Comparison of ENCODE assay signal across 18 cellular contexts in genomic region chr4:88911246-88912212, GRCh38.
DNase-seq lines count a peak whose midpoint lies in the region; ATAC-seq, FAIRE-seq and TF ChIP-seq lines count a peak whose summit lies in the region.
"Had no signal": no experiment of that assay in that cellular context is flagged by ENCODE, and none has a peak within 500 bp of the region (broad histone marks: within the 10 kb centered on the region; RNA-seq: fewer than 3 reads in every experiment).

No MANE protein-coding gene starts in this region.

- no peak for TF ChIP-seq RAD21 in HepG2 (CRISPR knock-in tag; IDR thresholded peaks at IDR 0.05)
- no peak for TF ChIP-seq RAD21 in IMR-90 (IDR thresholded peaks at IDR 0.05; ENCODE audit: low read length)
- TF ChIP-seq RAD21 in K562 (CRISPR knock-in tag; conservative IDR thresholded peaks at IDR 0.05 in 1 of 2, IDR thresholded peaks at IDR 0.05 in 1 of 2), result no peak

- no peak overlapping the region for H2AK9ac ChIP-seq in IMR-90 (replicated peaks; ENCODE audit: low read depth, low read length, poor library complexity)

- no peak overlapping the region for H4K5ac ChIP-seq in IMR-90 (ENCODE audit: low read depth, low read length)

- H3K23ac ChIP-seq in IMR-90 (ENCODE audit: low read depth, low read length), result no peak overlapping the region

- no peak overlapping the region for H3K4me3 ChIP-seq in HepG2 (replicated peaks in 1 of 3; ENCODE audit: insufficient read depth in 1 of 3, low read depth in 2 of 3, low read length in 3 of 3)
- no peak overlapping the region for H3K4me3 ChIP-seq in right lobe of liver
- no peak overlapping the region for H3K4me3 ChIP-seq in IMR-90 (ENCODE audit: insufficient read depth, low read depth, low read length)
- no peak overlapping the region for H3K4me3 ChIP-seq in K562
- H3K4me3 ChIP-seq in small intestine (ENCODE audit: low read depth in 1 of 2, low read length in 2 of 2), result no peak overlapping the region

- H3K14ac ChIP-seq in IMR-90 (replicated peaks; ENCODE audit: low read depth, low read length), result no peak overlapping the region

- no peak overlapping the region for H4K8ac ChIP-seq in IMR-90 (ENCODE audit: low read depth in 2 of 2, low read length in 2 of 2)

- intact Hi-C loops in HepG2 (cut with micrococcal nuclease; ENCODE audit: unreplicated experiment), result loop anchor here (5.0 kb wide), 1 partner anchor 884 kb away; no protein-coding TSS in a partner anchor
- intact Hi-C loops in right lobe of liver (cut with DNase I), result no loop called here
- intact Hi-C loops in IMR-90 (cut with micrococcal nuclease), result no loop called here
- intact Hi-C loops in K562 (cut with micrococcal nuclease), result no loop called here

- POLR2A ChIA-PET in HepG2 (lab: Yijun Ruan, JAX) (no interaction called here), IMR-90 (lab: Charles Lee; ENCODE audit: unreplicated experiment) (no interaction called here), K562 (lab: Yijun Ruan, JAX) (interaction anchor here (0.6 kb wide), 1 partner anchor 1578 kb away, joined by 4 read pairs; no protein-coding TSS in a partner anchor)

- FAIRE-seq in HepG2 (lab: Jason Lieb, UNC) (no peak), K562 (lab: Jason Lieb, UNC) (no peak), small intestine (lab: Jason Lieb, UNC) (no peak)
- FAIRE-seq: A204.1, GM12891 had no signal

- H2AFZ ChIP-seq in HepG2 (ENCODE audit: low read length), result no peak overlapping the region
- H2AFZ ChIP-seq in IMR-90 (replicated peaks; ENCODE audit: low read length, poor library complexity), result no peak overlapping the region
- no peak overlapping the region for H2AFZ ChIP-seq in K562 (ENCODE audit: low read depth, low read length)

- H3K79me1 ChIP-seq in IMR-90 (ENCODE audit: low read depth in 1 of 2, low read length in 2 of 2), result no peaks in the 10 kb centered on the region

- CTCF ChIA-PET in HepG2 (lab: Yijun Ruan, JAX; ENCODE audit: low intra/inter-chr PET ratio, low total read pairs) (no interaction called here), IMR-90 (lab: Yijun Ruan, JAX) (interaction anchor here (0.6 kb wide), 1 partner anchor 53 kb away, joined by 3 read pairs; no protein-coding TSS in a partner anchor), K562 (lab: Yijun Ruan, JAX; ENCODE audit: low intra/inter-chr PET ratio) (no interaction called here)

- H3K9ac ChIP-seq in HepG2 (ENCODE audit: insufficient read depth, low read depth, low read length), result no peak overlapping the region
- no peak overlapping the region for H3K9ac ChIP-seq in IMR-90 (ENCODE audit: low read depth, low read length)
- no peak overlapping the region for H3K9ac ChIP-seq in K562 (ENCODE audit: insufficient read depth in 1 of 2, low read depth in 2 of 2, low read length in 2 of 2)

- H2BK15ac ChIP-seq in IMR-90 (ENCODE audit: low read depth, low read length), result no peak overlapping the region

- BruUV-seq in HepG2 (replicated peaks; lab: Mats Ljungman, UMichigan) (no TSS peak), IMR-90 (replicated peaks; lab: Mats Ljungman, UMichigan) (no TSS peak), K562 (replicated peaks; lab: Mats Ljungman, UMichigan) (no TSS peak)

- dilution Hi-C loops in IMR-90 (cut with HindIII; ENCODE audit: low sequenced_read_pairs, unreplicated experiment), result no loop called here

- TF ChIP-seq EP300 in HepG2 (IDR thresholded peaks at IDR 0.05; ENCODE audit: low read depth in 2 of 2, low read length in 2 of 2), result no peak
- no peak for TF ChIP-seq EP300 in HepG2 (CRISPR knock-in tag; IDR thresholded peaks at IDR 0.05; ENCODE audit: borderline replicate concordance)
- TF ChIP-seq EP300 in K562 (IDR thresholded peaks at IDR 0.05; ENCODE audit: low read length), result no peak

- in situ Hi-C loops in HepG2 (cut with HindIII; ENCODE audit: extremely low pct_ligation_motif_present, low pct_unique_long_range_greater_than_20kb) (no loop called here), IMR-90 (cut with MboI; ENCODE audit: low sequenced_read_pairs) (no loop called here), K562 (cut with MboI) (no loop called here)

- H3K27me3 ChIP-seq in HepG2 (ENCODE audit: control insufficient read depth in 1 of 2, insufficient read depth in 2 of 2, low read length in 2 of 2) (no peaks in the 10 kb centered on the region), right lobe of liver (no peaks in the 10 kb centered on the region), IMR-90 (ENCODE audit: control insufficient read depth, insufficient read depth, low read length) (no peaks in the 10 kb centered on the region), K562 (ENCODE audit: control insufficient read depth in 2 of 2, insufficient read depth in 2 of 2, low read length in 2 of 2) (no peaks in the 10 kb centered on the region), small intestine (ENCODE audit: control insufficient read depth in 2 of 2, insufficient read depth in 2 of 2, low read length in 2 of 2) (no peaks in the 10 kb centered on the region)

- 52% methylated on average over 5 of the region's 5 CpGs for WGBS in HepG2 (ENCODE audit: low lambda C conversion rate)
- 84% methylated on average over 5 of the region's 5 CpGs for WGBS in right lobe of liver (ENCODE audit: insufficient coverage, low coverage, low lambda C conversion rate, missing lambda C conversion rate)
- WGBS in IMR-90 (ENCODE audit: extremely low coverage in 2 of 2, insufficient read length in 1 of 2), 2 experiments, result 100% methylated on average over 1 of the region's 5 CpGs; no CpG with 5 or more reads in 1 of the 2 experiments
- WGBS in K562 (ENCODE audit: insufficient coverage, low coverage, missing lambda C conversion rate), result 76% methylated on average over 5 of the region's 5 CpGs
- WGBS in small intestine, 3 donors, result 83 to 89% (median 86%) methylated on average over 5 of the region's 5 CpGs

- H4K20me1 ChIP-seq in HepG2 (ENCODE audit: insufficient read depth, low read length), result no peaks in the 10 kb centered on the region
- no peaks in the 10 kb centered on the region for H4K20me1 ChIP-seq in IMR-90 (ENCODE audit: insufficient read depth, low read length)
- H4K20me1 ChIP-seq in K562 (replicated peaks; ENCODE audit: control insufficient read depth, insufficient read depth, low read length), result no peaks in the 10 kb centered on the region

- peaks cover 7% of the 10 kb centered on the region; the same call in 1 of the 2 replicates for H3K4me1 ChIP-seq in HepG2 (ENCODE audit: insufficient read depth, low read length)
- no peaks in the 10 kb centered on the region for H3K4me1 ChIP-seq in right lobe of liver
- peaks cover 4% of the 10 kb centered on the region for H3K4me1 ChIP-seq in IMR-90 (ENCODE audit: control insufficient read depth, insufficient read depth, low read length)
- H3K4me1 ChIP-seq in K562 (replicated peaks in 1 of 2; ENCODE audit: control insufficient read depth in 2 of 2, insufficient read depth in 2 of 2, low read length in 2 of 2), result no peaks in the 10 kb centered on the region; a peak in 1 of 5 replicates
- no peaks in the 10 kb centered on the region for H3K4me1 ChIP-seq in small intestine (ENCODE audit: control insufficient read depth in 2 of 2, insufficient read depth in 1 of 2, low read depth in 1 of 2, low read length in 1 of 2)

- H2BK20ac ChIP-seq in IMR-90 (ENCODE audit: low read depth, low read length), result no peak overlapping the region

- H4K91ac ChIP-seq in IMR-90 (ENCODE audit: insufficient read depth, low read depth, low read length), result no peak overlapping the region

- H3K36me3 ChIP-seq in HepG2 (replicated peaks in 1 of 2; ENCODE audit: control insufficient read depth in 1 of 2, insufficient read depth in 2 of 2, low read length in 2 of 2), result no peaks in the 10 kb centered on the region
- H3K36me3 ChIP-seq in right lobe of liver, result no peaks in the 10 kb centered on the region
- no peaks in the 10 kb centered on the region for H3K36me3 ChIP-seq in IMR-90 (ENCODE audit: control insufficient read depth, insufficient read depth, low read length)
- no peaks in the 10 kb centered on the region for H3K36me3 ChIP-seq in K562 (ENCODE audit: control insufficient read depth, insufficient read depth, low read length)
- H3K36me3 ChIP-seq in small intestine (ENCODE audit: control insufficient read depth in 2 of 2, insufficient read depth in 2 of 2, low read length in 2 of 2), result no peaks in the 10 kb centered on the region

- peaks cover 6% of the 10 kb centered on the region; the same call in 1 of the 2 replicates for H3K9me1 ChIP-seq in IMR-90 (ENCODE audit: insufficient read depth, low read length)
- no peaks in the 10 kb centered on the region for H3K9me1 ChIP-seq in K562 (ENCODE audit: control insufficient read depth, insufficient read depth, low read length)

- H3K9me3 ChIP-seq in HepG2 (ENCODE audit: low read length), result no peaks in the 10 kb centered on the region
- no peaks in the 10 kb centered on the region for H3K9me3 ChIP-seq in right lobe of liver
- no peaks in the 10 kb centered on the region for H3K9me3 ChIP-seq in IMR-90 (ENCODE audit: control insufficient read depth, insufficient read depth, low read length)
- H3K9me3 ChIP-seq in K562 (replicated peaks; ENCODE audit: control insufficient read depth, insufficient read depth, low read depth, low read length), result no peaks in the 10 kb centered on the region
- no peaks in the 10 kb centered on the region for H3K9me3 ChIP-seq in small intestine (ENCODE audit: control insufficient read depth, low read depth)

- no peak overlapping the region for H3K56ac ChIP-seq in IMR-90 (ENCODE audit: extremely low read depth, insufficient read depth, low read length)

- H3K4ac ChIP-seq in IMR-90 (ENCODE audit: low read depth, low read length), result no peak overlapping the region

- DNase-seq in activated CD4-positive, alpha-beta T cell treated with anti-CD3 and anti-CD28 coated beads for 48 hours, result peak; percentile 19
- DNase-seq in activated CD4-positive, alpha-beta T cell treated with anti-CD3 and anti-CD28 coated beads for 1 hour, result no peak
- DNase-seq in HepG2 (ENCODE audit: low spot score) (no peak), right lobe of liver (no peak), IMR-90 (no peak), K562 (ENCODE audit: extremely low read depth in 1 of 4, low spot score in 3 of 4) (no peak), small intestine (no peak)
- DNase-seq: C1 segment of cervical spinal cord; Calu3; CD4-positive, alpha-beta T cell; DMS 273 treated with DMSO at 0.1 percent for 48 hours; DMS79; HCEC 1CT; HFFc6 had no signal

- no peak overlapping the region for H2BK120ac ChIP-seq in IMR-90 (ENCODE audit: low read depth, low read length)

- ATAC-seq in HepG2, result no peak
- ATAC-seq in right lobe of liver, result no peak
- no peak for ATAC-seq in IMR-90 (ENCODE audit: low read depth)
- no peak for ATAC-seq in K562
- ATAC-seq in GM18502 (IDR thresholded peaks at IDR 0.05; ENCODE audit: poor library complexity, unreplicated experiment), result no peak

- no peaks in the 10 kb centered on the region for H3K79me2 ChIP-seq in HepG2 (ENCODE audit: insufficient read depth, low read length)
- no peaks in the 10 kb centered on the region for H3K79me2 ChIP-seq in K562 (ENCODE audit: control insufficient read depth, insufficient read depth, low read length)

- no peak for TF ChIP-seq POLR2A in HepG2 (IDR thresholded peaks at IDR 0.05; ENCODE audit: insufficient read depth in 1 of 2, low read depth in 2 of 2, low read length in 2 of 2)
- TF ChIP-seq POLR2A in right lobe of liver (IDR thresholded peaks at IDR 0.05), result no peak
- TF ChIP-seq POLR2A in IMR-90 (IDR thresholded peaks at IDR 0.05; ENCODE audit: low read depth, low read length), result no peak
- no peak for TF ChIP-seq POLR2A in K562 (conservative IDR thresholded peaks at IDR 0.05)

- TF ChIP-seq CTCF in HepG2 (CRISPR knock-in tag; IDR thresholded peaks at IDR 0.05) (no peak), right lobe of liver (IDR thresholded peaks at IDR 0.05) (no peak), IMR-90 (conservative IDR thresholded peaks at IDR 0.05; ENCODE audit: low read depth, low read length) (no peak), K562 (IDR thresholded peaks at IDR 0.05 in 2 of 3, conservative IDR thresholded peaks at IDR 0.05 in 1 of 3; ENCODE audit: insufficient read depth in 2 of 3, low read depth in 1 of 3, low read length in 3 of 3) (no peak)

- no peak overlapping the region for H3K27ac ChIP-seq in HepG2 (ENCODE audit: extremely low read length, insufficient read depth, low read length)
- H3K27ac ChIP-seq in right lobe of liver, result no peak overlapping the region
- H3K27ac ChIP-seq in IMR-90 (ENCODE audit: insufficient read depth, low read length), result no peak overlapping the region
- no peak overlapping the region for H3K27ac ChIP-seq in K562 (ENCODE audit: extremely low read depth, low read depth, low read length)
- H3K27ac ChIP-seq in small intestine (ENCODE audit: low read depth in 1 of 2, low read length in 1 of 2), result no peak overlapping the region
- H3K27ac ChIP-seq: HL-60 had no signal

- no peak overlapping the region for H2BK5ac ChIP-seq in IMR-90 (ENCODE audit: low read depth, low read length, poor library complexity, severe bottlenecking)

- no peak overlapping the region for H2AK5ac ChIP-seq in IMR-90 (ENCODE audit: low read depth, low read length)

- H3K4me2 ChIP-seq in HepG2 (ENCODE audit: low read depth, low read length) (no peak overlapping the region), IMR-90 (ENCODE audit: low read depth, low read length) (no peak overlapping the region), K562 (ENCODE audit: insufficient read depth, low read length) (no peak overlapping the region)

- H3K18ac ChIP-seq in IMR-90 (ENCODE audit: low read depth, low read length), result no peak overlapping the region
